8 cellular contexts compared by ENCODE assay signal in genomic region chr11:124114942-124115781, GRCh38. TPM values are rescaled to one million over a fixed set of nuclear protein-coding genes. Genes with fewer than 3 reads are reported as not detected.
DNase-seq lines count a peak whose midpoint lies in the region; ATAC-seq and TF ChIP-seq lines count a peak whose summit lies in the region.

TSS of gene VWA5A (plus strand) at chr11:124115450. CDS start at chr11:124117512, 2,062 bp downstream.

- ATAC-seq in GM19438 (IDR thresholded peaks at IDR 0.05; ENCODE audit: low read depth, unreplicated experiment): peak; percentile 99
- peak; percentile 100 for ATAC-seq in HG03565 (IDR thresholded peaks at IDR 0.05; ENCODE audit: unreplicated experiment)
- peak; percentile 96 to 99 for ATAC-seq in naive thymus-derived CD8-positive, alpha-beta T cell
- ATAC-seq in stimulated activated naive B cell treated with anti-CD40 and anti-IgM and Interleukin-4, amounts not matched to agents 10 μg/mL and 1 μg/mL and 100 μg/mL, for 72 hours (replicated peaks): peak; percentile 100

- H3K4me1 Mint-ChIP-seq in naive thymus-derived CD8-positive, alpha-beta T cell: peaks cover 4 to 32% (median 25%) of the 10 kb centered on the region in 4 donors
- peaks cover 5 to 20% of the 10 kb centered on the region in 2 donors for H3K4me1 Mint-ChIP-seq in stimulated activated naive B cell treated with anti-CD40 and anti-IgM and Interleukin-4, amounts not matched to agents 10 μg/mL and 1 μg/mL and 100 μg/mL, for 72 hours

- peak within 1 kb of the TSS; percentile 88 to 95 (median 92) for H3K4me3 Mint-ChIP-seq in naive thymus-derived CD8-positive, alpha-beta T cell
- H3K4me3 Mint-ChIP-seq in stimulated activated naive B cell treated with anti-CD40 and anti-IgM and Interleukin-4, amounts not matched to agents 10 μg/mL and 1 μg/mL and 100 μg/mL, for 72 hours: peak within 1 kb of the TSS; percentile 79

- DNase-seq in COLO829 (ENCODE audit: low spot score) (peak; percentile 50), fibroblast of mammary gland (ENCODE audit: low read depth) (peak; percentile 87)
- peak; percentile 23 to 51 for DNase-seq in activated T-helper 1 cell treated with anti-CD3 and anti-CD28 coated beads, Interleukin-2, amount 50 U/mL, for 16 hours (ENCODE audit: low read depth in 1 of 2, low spot score in 1 of 2)
- DNase-seq in naive thymus-derived CD8-positive, alpha-beta T cell: peak; percentile 19 to 79 (median 44)
- peak; percentile 61 for DNase-seq in stimulated activated naive B cell treated with anti-CD40 and anti-IgM and Interleukin-4, amounts not matched to agents 10 μg/mL and 1 μg/mL and 100 μg/mL, for 72 hours

- POLR2A ChIA-PET in naive thymus-derived CD8-positive, alpha-beta T cell (lab: Charles Lee): interaction anchor here (0.6 kb wide), 1 partner anchor 23 kb away, joined by 9 read pairs; no protein-coding TSS in a partner anchor

- no peak for TF ChIP-seq CTCF in fibroblast of mammary gland (conservative IDR thresholded peaks at IDR 0.05; ENCODE audit: control insufficient read depth, insufficient read depth, low read depth, low read length)

- H3K9me3 Mint-ChIP-seq in naive thymus-derived CD8-positive, alpha-beta T cell: no peaks in the 10 kb centered on the region
- H3K9me3 Mint-ChIP-seq in stimulated activated naive B cell treated with anti-CD40 and anti-IgM and Interleukin-4, amounts not matched to agents 10 μg/mL and 1 μg/mL and 100 μg/mL, for 72 hours: no peaks in the 10 kb centered on the region

- peak within 1 kb of the TSS; percentile 23 to 91 (median 78) for H3K27ac Mint-ChIP-seq in naive thymus-derived CD8-positive, alpha-beta T cell
- no peak within 1 kb of the TSS for H3K27ac Mint-ChIP-seq in stimulated activated naive B cell treated with anti-CD40 and anti-IgM and Interleukin-4, amounts not matched to agents 10 μg/mL and 1 μg/mL and 100 μg/mL, for 72 hours

- H3K4me3 ChIP-seq in fibroblast of mammary gland (ENCODE audit: control insufficient read depth, low read depth, low read length): peak within 1 kb of the TSS; percentile 69

- H3K36me3 Mint-ChIP-seq in naive thymus-derived CD8-positive, alpha-beta T cell: peaks cover 9 to 23% (median 18%) of the 10 kb centered on the region in 3 donors
- H3K36me3 Mint-ChIP-seq in stimulated activated naive B cell treated with anti-CD40 and anti-IgM and Interleukin-4, amounts not matched to agents 10 μg/mL and 1 μg/mL and 100 μg/mL, for 72 hours: peaks cover 0 to 4% of the 10 kb centered on the region in 2 donors

- peaks cover 0 to 20% (median 11%) of the 10 kb centered on the region in 5 donors for H3K27me3 Mint-ChIP-seq in naive thymus-derived CD8-positive, alpha-beta T cell
- H3K27me3 Mint-ChIP-seq in stimulated activated naive B cell treated with anti-CD40 and anti-IgM and Interleukin-4, amounts not matched to agents 10 μg/mL and 1 μg/mL and 100 μg/mL, for 72 hours: no peaks in the 10 kb centered on the region

TF ChIP-seq in PFSK-1, 5 proteins besides CTCF, POLR2A, EP300 and RAD21:
- TF ChIP-seq TAF1 (IDR thresholded peaks at IDR 0.05; ENCODE audit: borderline replicate concordance, insufficient read depth, low read length): peak; percentile 97; the same call in 1 of the 2 replicates
- no peak for TF ChIP-seq FOXP2 (optimal IDR thresholded peaks at IDR 0.05; ENCODE audit: borderline replicate concordance, extremely low read depth, extremely low read length, insufficient read depth)
- peak; percentile 76; the same call in 1 of the 2 replicates for TF ChIP-seq POLR2AphosphoS5 (IDR thresholded peaks at IDR 0.05; ENCODE audit: low read depth, low read length)
- peak; percentile 91; the same call in 1 of the 2 replicates for TF ChIP-seq SIN3A (IDR thresholded peaks at IDR 0.05; ENCODE audit: borderline replicate concordance, insufficient read depth, low read length)
TF ChIP-seq in PFSK-1: peak in this region for 3.

RNA-seq across cellular contexts. Expression of gene VWA5A, which starts in this region (rescaled TPM):
- polyA plus RNA-seq in PFSK-1 (2012; ENCODE audit: insufficient read length, low read depth): 2.1 TPM
- 1 to 10 TPM; 7.9 to 8.9 TPM for total RNA-seq in naive thymus-derived CD8-positive, alpha-beta T cell
- polyA plus RNA-seq in naive thymus-derived CD8-positive, alpha-beta T cell: 10 to 100 TPM in 1 of 3 donors, 1 to 10 TPM in 2; 5.8 to 10.8 (median 9.1) TPM

Comparison
In these comparisons a context has a peak if more than half of its experiments do, and no peak if none do; other contexts are left out.
1. Peak in every context shown above with its lines: DNase-seq, ATAC-seq and H3K4me3 ChIP-seq.
2. DNase-seq: peak in every context shown above with its lines; median percentile 87 in fibroblast of mammary gland; 61 in stimulated activated naive B cell treated with anti-CD40 and anti-IgM and Interleukin-4, amounts not matched to agents 10 μg/mL and 1 μg/mL and 100 μg/mL, for 72 hours; 50 in COLO829; 44 in naive thymus-derived CD8-positive, alpha-beta T cell; 37 in activated T-helper 1 cell treated with anti-CD3 and anti-CD28 coated beads, Interleukin-2, amount 50 U/mL, for 16 hours.